In genomic region chr2:95166065-95166763, GRCh38 we compare ENCODE assay signal across 1 cellular context.
TF ChIP-seq lines count a peak whose summit lies in the region.

No MANE protein-coding gene starts in this region.

TF ChIP-seq in HepG2, 621 proteins besides CTCF, POLR2A, EP300 and RAD21 (continues in another document):
- TF ChIP-seq ZFP82 (CRISPR knock-in tag; IDR thresholded peaks at IDR 0.05; ENCODE audit: borderline replicate concordance) (0 out of 2 replicates have a peak, but pooled peaks have one; percentile 9), RAD51 (IDR thresholded peaks at IDR 0.05; ENCODE audit: borderline replicate concordance) (no peak), ZNF691 (CRISPR knock-in tag; IDR thresholded peaks at IDR 0.05; ENCODE audit: borderline replicate concordance, low read depth) (no peak), HOXA3 (CRISPR knock-in tag; IDR thresholded peaks at IDR 0.05) (no peak), ZMYM3 (CRISPR knock-in tag; IDR thresholded peaks at IDR 0.05) (peak; percentile 96), NKX3-1 (CRISPR knock-in tag; IDR thresholded peaks at IDR 0.05) (no peak), NAIF1 (CRISPR knock-in tag; IDR thresholded peaks at IDR 0.05; ENCODE audit: borderline replicate concordance) (peak; percentile 16; the same call in 1 of the 2 replicates), HNF4G (IDR thresholded peaks at IDR 0.05; ENCODE audit: borderline replicate concordance, low read depth, low read length) (no peak), HNF4G (CRISPR knock-in tag; IDR thresholded peaks at IDR 0.05; ENCODE audit: borderline replicate concordance, low read depth) (0 out of 2 replicates have a peak, but pooled peaks have one; percentile 6), MLXIP (CRISPR knock-in tag; IDR thresholded peaks at IDR 0.05; ENCODE audit: borderline replicate concordance) (no peak), ZNF615 (CRISPR knock-in tag; IDR thresholded peaks at IDR 0.05; ENCODE audit: borderline replicate concordance) (0 out of 2 replicates have a peak, but pooled peaks have one; percentile 74), ZNF331 (CRISPR knock-in tag; IDR thresholded peaks at IDR 0.05) (no peak), SIN3B (IDR thresholded peaks at IDR 0.05; ENCODE audit: low read length) (no peak), PCBP1 (IDR thresholded peaks at IDR 0.05; ENCODE audit: borderline replicate concordance, low read depth, low read length) (no peak), ZNF513 (CRISPR knock-in tag; conservative IDR thresholded peaks at IDR 0.05) (no peak), HBP1 (CRISPR knock-in tag; IDR thresholded peaks at IDR 0.05; ENCODE audit: low read depth) (0 out of 2 replicates have a peak, but pooled peaks have one; percentile 7), ZNF576 (CRISPR knock-in tag; IDR thresholded peaks at IDR 0.05) (0 out of 2 replicates have a peak, but pooled peaks have one; percentile 24), ZNF205 (CRISPR knock-in tag; IDR thresholded peaks at IDR 0.05) (no peak; the same call in 1 of the 2 replicates), ZNF639 (CRISPR knock-in tag; conservative IDR thresholded peaks at IDR 0.05) (no peak; the same call in 1 of the 2 replicates), ZNF33B (CRISPR knock-in tag; IDR thresholded peaks at IDR 0.05) (no peak), POGZ (CRISPR knock-in tag; IDR thresholded peaks at IDR 0.05) (no peak), ZNF580 (CRISPR knock-in tag; IDR thresholded peaks at IDR 0.05; ENCODE audit: borderline replicate concordance, low read depth) (no peak), PLRG1 (conservative IDR thresholded peaks at IDR 0.05) (no peak), AHDC1 (CRISPR knock-in tag; IDR thresholded peaks at IDR 0.05; ENCODE audit: borderline replicate concordance) (no peak), FUBP1 (CRISPR knock-in tag; IDR thresholded peaks at IDR 0.05; ENCODE audit: borderline replicate concordance) (no peak), BATF2 (CRISPR knock-in tag; IDR thresholded peaks at IDR 0.05) (0 out of 2 replicates have a peak, but pooled peaks have one; percentile 6), ZFYVE20 (CRISPR knock-in tag; IDR thresholded peaks at IDR 0.05; ENCODE audit: borderline replicate concordance, low read depth) (no peak), CEBPB (IDR thresholded peaks at IDR 0.05; ENCODE audit: borderline replicate concordance, low read depth, low read length) (peak; percentile 45; the same call in 1 of the 2 replicates), MZF1 (CRISPR knock-in tag; IDR thresholded peaks at IDR 0.05; ENCODE audit: borderline replicate concordance) (0 out of 2 replicates have a peak, but pooled peaks have one; percentile 58), KLF13 (CRISPR knock-in tag; IDR thresholded peaks at IDR 0.05) (no peak), SALL2 (CRISPR knock-in tag; IDR thresholded peaks at IDR 0.05) (no peak), THYN1 (CRISPR knock-in tag; IDR thresholded peaks at IDR 0.05; ENCODE audit: borderline replicate concordance, low read depth) (peak; percentile 6; the same call in 1 of the 2 replicates), ZBTB10 (CRISPR knock-in tag; IDR thresholded peaks at IDR 0.05; ENCODE audit: borderline replicate concordance) (no peak), ZNF878 (CRISPR knock-in tag; IDR thresholded peaks at IDR 0.05) (no peak), ATF1 (CRISPR knock-in tag; IDR thresholded peaks at IDR 0.05) (no peak)
